1 cellular context compared by ENCODE assay signal in the genomic region with DNA sequence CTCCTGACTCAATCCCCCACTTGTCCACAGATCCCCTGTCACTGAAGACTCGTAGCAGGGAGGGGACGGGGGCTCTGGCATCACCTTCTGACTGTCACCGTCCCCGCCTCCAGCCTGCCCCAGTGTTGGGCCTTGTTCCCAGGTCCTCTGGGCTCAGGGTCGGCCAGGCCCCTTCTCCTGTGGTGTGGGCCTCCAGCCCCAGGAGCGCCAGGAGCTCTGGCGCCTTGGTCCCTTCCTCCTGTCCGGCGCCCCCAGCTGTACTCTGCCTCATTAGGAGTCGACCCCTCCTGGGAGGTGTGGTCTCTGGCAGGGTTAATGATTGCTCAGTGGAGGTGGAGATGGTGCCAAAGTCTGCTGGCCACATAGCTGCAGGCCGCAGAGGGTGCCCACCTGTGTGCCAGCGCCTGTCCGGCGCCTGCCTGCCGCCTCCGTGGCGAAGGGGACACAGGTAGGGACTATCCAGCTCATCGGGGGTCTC.
TF ChIP-seq lines count a peak whose summit lies in the region.

A gene with protein sequence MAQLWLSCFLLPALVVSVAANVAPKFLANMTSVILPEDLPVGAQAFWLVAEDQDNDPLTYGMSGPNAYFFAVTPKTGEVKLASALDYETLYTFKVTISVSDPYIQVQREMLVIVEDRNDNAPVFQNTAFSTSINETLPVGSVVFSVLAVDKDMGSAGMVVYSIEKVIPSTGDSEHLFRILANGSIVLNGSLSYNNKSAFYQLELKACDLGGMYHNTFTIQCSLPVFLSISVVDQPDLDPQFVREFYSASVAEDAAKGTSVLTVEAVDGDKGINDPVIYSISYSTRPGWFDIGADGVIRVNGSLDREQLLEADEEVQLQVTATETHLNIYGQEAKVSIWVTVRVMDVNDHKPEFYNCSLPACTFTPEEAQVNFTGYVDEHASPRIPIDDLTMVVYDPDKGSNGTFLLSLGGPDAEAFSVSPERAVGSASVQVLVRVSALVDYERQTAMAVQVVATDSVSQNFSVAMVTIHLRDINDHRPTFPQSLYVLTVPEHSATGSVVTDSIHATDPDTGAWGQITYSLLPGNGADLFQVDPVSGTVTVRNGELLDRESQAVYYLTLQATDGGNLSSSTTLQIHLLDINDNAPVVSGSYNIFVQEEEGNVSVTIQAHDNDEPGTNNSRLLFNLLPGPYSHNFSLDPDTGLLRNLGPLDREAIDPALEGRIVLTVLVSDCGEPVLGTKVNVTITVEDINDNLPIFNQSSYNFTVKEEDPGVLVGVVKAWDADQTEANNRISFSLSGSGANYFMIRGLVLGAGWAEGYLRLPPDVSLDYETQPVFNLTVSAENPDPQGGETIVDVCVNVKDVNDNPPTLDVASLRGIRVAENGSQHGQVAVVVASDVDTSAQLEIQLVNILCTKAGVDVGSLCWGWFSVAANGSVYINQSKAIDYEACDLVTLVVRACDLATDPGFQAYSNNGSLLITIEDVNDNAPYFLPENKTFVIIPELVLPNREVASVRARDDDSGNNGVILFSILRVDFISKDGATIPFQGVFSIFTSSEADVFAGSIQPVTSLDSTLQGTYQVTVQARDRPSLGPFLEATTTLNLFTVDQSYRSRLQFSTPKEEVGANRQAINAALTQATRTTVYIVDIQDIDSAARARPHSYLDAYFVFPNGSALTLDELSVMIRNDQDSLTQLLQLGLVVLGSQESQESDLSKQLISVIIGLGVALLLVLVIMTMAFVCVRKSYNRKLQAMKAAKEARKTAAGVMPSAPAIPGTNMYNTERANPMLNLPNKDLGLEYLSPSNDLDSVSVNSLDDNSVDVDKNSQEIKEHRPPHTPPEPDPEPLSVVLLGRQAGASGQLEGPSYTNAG (N-terminal part only) (plus strand): TSS at position 376 of the 478 bp plus-strand sequence. CDS start 16,011 bp downstream, outside the sequence.

TF ChIP-seq in HepG2, 621 proteins besides CTCF, POLR2A, EP300 and RAD21 (continued from another document and continues in another):
- TF ChIP-seq PCBP1 (IDR thresholded peaks at IDR 0.05; ENCODE audit: borderline replicate concordance, low read depth, low read length) = no peak
- TF ChIP-seq, protein P1, sequence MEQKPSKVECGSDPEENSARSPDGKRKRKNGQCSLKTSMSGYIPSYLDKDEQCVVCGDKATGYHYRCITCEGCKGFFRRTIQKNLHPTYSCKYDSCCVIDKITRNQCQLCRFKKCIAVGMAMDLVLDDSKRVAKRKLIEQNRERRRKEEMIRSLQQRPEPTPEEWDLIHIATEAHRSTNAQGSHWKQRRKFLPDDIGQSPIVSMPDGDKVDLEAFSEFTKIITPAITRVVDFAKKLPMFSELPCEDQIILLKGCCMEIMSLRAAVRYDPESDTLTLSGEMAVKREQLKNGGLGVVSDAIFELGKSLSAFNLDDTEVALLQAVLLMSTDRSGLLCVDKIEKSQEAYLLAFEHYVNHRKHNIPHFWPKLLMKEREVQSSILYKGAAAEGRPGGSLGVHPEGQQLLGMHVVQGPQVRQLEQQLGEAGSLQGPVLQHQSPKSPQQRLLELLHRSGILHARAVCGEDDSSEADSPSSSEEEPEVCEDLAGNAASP (CRISPR knock-in tag; IDR thresholded peaks at IDR 0.05; ENCODE audit: borderline replicate concordance) = peak; percentile 45; the same call in 1 of the 2 replicates
- no peak for TF ChIP-seq SP1 (IDR thresholded peaks at IDR 0.05)
- TF ChIP-seq SP1 (CRISPR knock-in tag; IDR thresholded peaks at IDR 0.05) = 0 out of 2 replicates have a peak, but pooled peaks have one; percentile 12
- TF ChIP-seq ATAD3A (CRISPR knock-in tag; IDR thresholded peaks at IDR 0.05) = no peak
- TF ChIP-seq ZNF543 (CRISPR knock-in tag; IDR thresholded peaks at IDR 0.05) = peak; percentile 66
- TF ChIP-seq, protein P2, sequence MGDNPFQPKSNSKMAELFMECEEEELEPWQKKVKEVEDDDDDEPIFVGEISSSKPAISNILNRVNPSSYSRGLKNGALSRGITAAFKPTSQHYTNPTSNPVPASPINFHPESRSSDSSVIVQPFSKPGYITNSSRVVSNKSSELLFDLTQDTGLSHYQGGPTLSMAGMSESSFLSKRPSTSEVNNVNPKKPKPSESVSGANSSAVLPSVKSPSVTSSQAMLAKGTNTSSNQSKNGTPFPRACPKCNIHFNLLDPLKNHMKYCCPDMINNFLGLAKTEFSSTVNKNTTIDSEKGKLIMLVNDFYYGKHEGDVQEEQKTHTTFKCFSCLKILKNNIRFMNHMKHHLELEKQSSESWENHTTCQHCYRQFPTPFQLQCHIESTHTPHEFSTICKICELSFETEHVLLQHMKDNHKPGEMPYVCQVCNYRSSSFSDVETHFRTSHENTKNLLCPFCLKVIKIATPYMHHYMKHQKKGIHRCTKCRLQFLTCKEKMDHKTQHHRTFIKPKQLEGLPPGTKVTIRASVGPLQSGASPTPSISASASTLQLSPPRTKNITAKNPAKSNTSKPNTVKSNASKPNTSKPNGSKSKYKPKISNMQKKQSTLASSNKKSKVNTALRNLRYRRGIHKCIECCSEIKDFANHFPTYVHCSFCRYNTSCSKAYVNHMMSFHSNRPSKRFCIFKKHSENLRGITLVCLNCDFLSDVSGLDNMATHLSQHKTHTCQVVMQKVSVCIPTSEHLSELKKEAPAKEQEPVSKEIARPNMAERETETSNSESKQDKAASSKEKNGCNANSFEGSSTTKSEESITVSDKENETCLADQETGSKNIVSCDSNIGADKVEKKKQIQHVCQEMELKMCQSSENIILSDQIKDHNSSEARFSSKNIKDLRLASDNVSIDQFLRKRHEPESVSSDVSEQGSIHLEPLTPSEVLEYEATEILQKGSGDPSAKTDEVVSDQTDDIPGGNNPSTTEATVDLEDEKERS (CRISPR knock-in tag; IDR thresholded peaks at IDR 0.05) = no peak
- TF ChIP-seq PHF8 (CRISPR knock-in tag; IDR thresholded peaks at IDR 0.05) = no peak
- peak; percentile 45; the same call in 1 of the 2 replicates for TF ChIP-seq RXRA (CRISPR knock-in tag; IDR thresholded peaks at IDR 0.05)
- no peak for TF ChIP-seq ZNF12 (CRISPR knock-in tag; IDR thresholded peaks at IDR 0.05)
- TF ChIP-seq, protein P3, sequence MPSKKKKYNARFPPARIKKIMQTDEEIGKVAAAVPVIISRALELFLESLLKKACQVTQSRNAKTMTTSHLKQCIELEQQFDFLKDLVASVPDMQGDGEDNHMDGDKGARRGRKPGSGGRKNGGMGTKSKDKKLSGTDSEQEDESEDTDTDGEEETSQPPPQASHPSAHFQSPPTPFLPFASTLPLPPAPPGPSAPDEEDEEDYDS (CRISPR knock-in tag; IDR thresholded peaks at IDR 0.05) = peak; percentile 73
- TF ChIP-seq, protein P4, sequence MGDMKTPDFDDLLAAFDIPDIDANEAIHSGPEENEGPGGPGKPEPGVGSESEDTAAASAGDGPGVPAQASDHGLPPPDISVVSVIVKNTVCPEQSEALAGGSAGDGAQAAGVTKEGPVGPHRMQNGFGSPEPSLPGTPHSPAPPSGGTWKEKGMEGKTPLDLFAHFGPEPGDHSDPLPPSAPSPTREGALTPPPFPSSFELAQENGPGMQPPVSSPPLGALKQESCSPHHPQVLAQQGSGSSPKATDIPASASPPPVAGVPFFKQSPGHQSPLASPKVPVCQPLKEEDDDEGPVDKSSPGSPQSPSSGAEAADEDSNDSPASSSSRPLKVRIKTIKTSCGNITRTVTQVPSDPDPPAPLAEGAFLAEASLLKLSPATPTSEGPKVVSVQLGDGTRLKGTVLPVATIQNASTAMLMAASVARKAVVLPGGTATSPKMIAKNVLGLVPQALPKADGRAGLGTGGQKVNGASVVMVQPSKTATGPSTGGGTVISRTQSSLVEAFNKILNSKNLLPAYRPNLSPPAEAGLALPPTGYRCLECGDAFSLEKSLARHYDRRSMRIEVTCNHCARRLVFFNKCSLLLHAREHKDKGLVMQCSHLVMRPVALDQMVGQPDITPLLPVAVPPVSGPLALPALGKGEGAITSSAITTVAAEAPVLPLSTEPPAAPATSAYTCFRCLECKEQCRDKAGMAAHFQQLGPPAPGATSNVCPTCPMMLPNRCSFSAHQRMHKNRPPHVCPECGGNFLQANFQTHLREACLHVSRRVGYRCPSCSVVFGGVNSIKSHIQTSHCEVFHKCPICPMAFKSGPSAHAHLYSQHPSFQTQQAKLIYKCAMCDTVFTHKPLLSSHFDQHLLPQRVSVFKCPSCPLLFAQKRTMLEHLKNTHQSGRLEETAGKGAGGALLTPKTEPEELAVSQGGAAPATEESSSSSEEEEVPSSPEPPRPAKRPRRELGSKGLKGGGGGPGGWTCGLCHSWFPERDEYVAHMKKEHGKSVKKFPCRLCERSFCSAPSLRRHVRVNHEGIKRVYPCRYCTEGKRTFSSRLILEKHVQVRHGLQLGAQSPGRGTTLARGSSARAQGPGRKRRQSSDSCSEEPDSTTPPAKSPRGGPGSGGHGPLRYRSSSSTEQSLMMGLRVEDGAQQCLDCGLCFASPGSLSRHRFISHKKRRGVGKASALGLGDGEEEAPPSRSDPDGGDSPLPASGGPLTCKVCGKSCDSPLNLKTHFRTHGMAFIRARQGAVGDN (CRISPR knock-in tag; IDR thresholded peaks at IDR 0.05) = peak; percentile 54
- TF ChIP-seq, protein P5, sequence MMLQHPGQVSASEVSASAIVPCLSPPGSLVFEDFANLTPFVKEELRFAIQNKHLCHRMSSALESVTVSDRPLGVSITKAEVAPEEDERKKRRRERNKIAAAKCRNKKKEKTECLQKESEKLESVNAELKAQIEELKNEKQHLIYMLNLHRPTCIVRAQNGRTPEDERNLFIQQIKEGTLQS (CRISPR knock-in tag; IDR thresholded peaks at IDR 0.05) = no peak
- TF ChIP-seq NFKB2 (CRISPR knock-in tag; IDR thresholded peaks at IDR 0.05; ENCODE audit: borderline replicate concordance) = peak; percentile 32; the same call in 1 of the 2 replicates
- 0 out of 2 replicates have a peak, but pooled peaks have one; percentile 59 for TF ChIP-seq ZSCAN29 (CRISPR knock-in tag; conservative IDR thresholded peaks at IDR 0.05)
- TF ChIP-seq, protein P6, sequence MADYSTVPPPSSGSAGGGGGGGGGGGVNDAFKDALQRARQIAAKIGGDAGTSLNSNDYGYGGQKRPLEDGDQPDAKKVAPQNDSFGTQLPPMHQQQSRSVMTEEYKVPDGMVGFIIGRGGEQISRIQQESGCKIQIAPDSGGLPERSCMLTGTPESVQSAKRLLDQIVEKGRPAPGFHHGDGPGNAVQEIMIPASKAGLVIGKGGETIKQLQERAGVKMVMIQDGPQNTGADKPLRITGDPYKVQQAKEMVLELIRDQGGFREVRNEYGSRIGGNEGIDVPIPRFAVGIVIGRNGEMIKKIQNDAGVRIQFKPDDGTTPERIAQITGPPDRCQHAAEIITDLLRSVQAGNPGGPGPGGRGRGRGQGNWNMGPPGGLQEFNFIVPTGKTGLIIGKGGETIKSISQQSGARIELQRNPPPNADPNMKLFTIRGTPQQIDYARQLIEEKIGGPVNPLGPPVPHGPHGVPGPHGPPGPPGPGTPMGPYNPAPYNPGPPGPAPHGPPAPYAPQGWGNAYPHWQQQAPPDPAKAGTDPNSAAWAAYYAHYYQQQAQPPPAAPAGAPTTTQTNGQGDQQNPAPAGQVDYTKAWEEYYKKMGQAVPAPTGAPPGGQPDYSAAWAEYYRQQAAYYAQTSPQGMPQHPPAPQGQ (CRISPR knock-in tag; IDR thresholded peaks at IDR 0.05; ENCODE audit: borderline replicate concordance) = no peak
- 0 out of 2 replicates have a peak, but pooled peaks have one; percentile 47 for TF ChIP-seq IRF2 (CRISPR knock-in tag; IDR thresholded peaks at IDR 0.05)
- TF ChIP-seq ZNF451 (CRISPR knock-in tag; IDR thresholded peaks at IDR 0.05) = 0 out of 2 replicates have a peak, but pooled peaks have one; percentile 53
- peak; percentile 55 for TF ChIP-seq SALL1 (CRISPR knock-in tag; IDR thresholded peaks at IDR 0.05)
- no peak; the same call in 1 of the 2 replicates for TF ChIP-seq ZBTB20 (CRISPR knock-in tag; IDR thresholded peaks at IDR 0.05; ENCODE audit: borderline replicate concordance, low read depth)
- TF ChIP-seq, protein P7, sequence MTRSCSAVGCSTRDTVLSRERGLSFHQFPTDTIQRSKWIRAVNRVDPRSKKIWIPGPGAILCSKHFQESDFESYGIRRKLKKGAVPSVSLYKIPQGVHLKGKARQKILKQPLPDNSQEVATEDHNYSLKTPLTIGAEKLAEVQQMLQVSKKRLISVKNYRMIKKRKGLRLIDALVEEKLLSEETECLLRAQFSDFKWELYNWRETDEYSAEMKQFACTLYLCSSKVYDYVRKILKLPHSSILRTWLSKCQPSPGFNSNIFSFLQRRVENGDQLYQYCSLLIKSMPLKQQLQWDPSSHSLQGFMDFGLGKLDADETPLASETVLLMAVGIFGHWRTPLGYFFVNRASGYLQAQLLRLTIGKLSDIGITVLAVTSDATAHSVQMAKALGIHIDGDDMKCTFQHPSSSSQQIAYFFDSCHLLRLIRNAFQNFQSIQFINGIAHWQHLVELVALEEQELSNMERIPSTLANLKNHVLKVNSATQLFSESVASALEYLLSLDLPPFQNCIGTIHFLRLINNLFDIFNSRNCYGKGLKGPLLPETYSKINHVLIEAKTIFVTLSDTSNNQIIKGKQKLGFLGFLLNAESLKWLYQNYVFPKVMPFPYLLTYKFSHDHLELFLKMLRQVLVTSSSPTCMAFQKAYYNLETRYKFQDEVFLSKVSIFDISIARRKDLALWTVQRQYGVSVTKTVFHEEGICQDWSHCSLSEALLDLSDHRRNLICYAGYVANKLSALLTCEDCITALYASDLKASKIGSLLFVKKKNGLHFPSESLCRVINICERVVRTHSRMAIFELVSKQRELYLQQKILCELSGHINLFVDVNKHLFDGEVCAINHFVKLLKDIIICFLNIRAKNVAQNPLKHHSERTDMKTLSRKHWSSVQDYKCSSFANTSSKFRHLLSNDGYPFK (CRISPR knock-in tag; IDR thresholded peaks at IDR 0.05; ENCODE audit: borderline replicate concordance) = 0 out of 2 replicates have a peak, but pooled peaks have one; percentile 35
- TF ChIP-seq MAZ (IDR thresholded peaks at IDR 0.05; ENCODE audit: borderline replicate concordance, low read depth, low read length) = 0 out of 2 replicates have a peak, but pooled peaks have one; percentile 15
- peak; percentile 31; the same call in 1 of the 2 replicates for TF ChIP-seq MAZ (CRISPR knock-in tag; IDR thresholded peaks at IDR 0.05; ENCODE audit: low read depth)
- TF ChIP-seq HDAC2 (CRISPR knock-in tag; IDR thresholded peaks at IDR 0.05) = peak; percentile 27; the same call in 1 of the 2 replicates
- peak; percentile 17; the same call in 1 of the 2 replicates for TF ChIP-seq TGIF2 (CRISPR knock-in tag; IDR thresholded peaks at IDR 0.05)
- no peak for TF ChIP-seq ZSCAN21 (CRISPR knock-in tag; IDR thresholded peaks at IDR 0.05; ENCODE audit: borderline replicate concordance)
- TF ChIP-seq ZZZ3 (CRISPR knock-in tag; IDR thresholded peaks at IDR 0.05; ENCODE audit: borderline replicate concordance) = no peak
- no peak for TF ChIP-seq MBD4 (IDR thresholded peaks at IDR 0.05; ENCODE audit: borderline replicate concordance, low read length)
- TF ChIP-seq LCORL (IDR thresholded peaks at IDR 0.05) = no peak
- peak; percentile 66 for TF ChIP-seq LCORL (CRISPR knock-in tag; IDR thresholded peaks at IDR 0.05)
- no peak for TF ChIP-seq GZF1 (CRISPR knock-in tag; IDR thresholded peaks at IDR 0.05)
- peak; percentile 58; the same call in 1 of the 2 replicates for TF ChIP-seq ZMYM4 (CRISPR knock-in tag; IDR thresholded peaks at IDR 0.05)
- TF ChIP-seq TARDBP (CRISPR knock-in tag; IDR thresholded peaks at IDR 0.05) = 0 out of 2 replicates have a peak, but pooled peaks have one; percentile 30
- peak; percentile 18; the same call in 1 of the 2 replicates for TF ChIP-seq SOX5 (CRISPR knock-in tag; IDR thresholded peaks at IDR 0.05; ENCODE audit: borderline replicate concordance)
- peak; percentile 58; the same call in 1 of the 2 replicates for TF ChIP-seq HNF4G (IDR thresholded peaks at IDR 0.05; ENCODE audit: borderline replicate concordance, low read depth, low read length)
- 0 out of 2 replicates have a peak, but pooled peaks have one; percentile 27 for TF ChIP-seq HNF4G (CRISPR knock-in tag; IDR thresholded peaks at IDR 0.05; ENCODE audit: borderline replicate concordance, low read depth)
- peak; percentile 47; the same call in 1 of the 2 replicates for TF ChIP-seq GATAD2A (CRISPR knock-in tag; IDR thresholded peaks at IDR 0.05)
